Comparison of ENCODE assay signal across 14 cellular contexts in the genomic region with DNA sequence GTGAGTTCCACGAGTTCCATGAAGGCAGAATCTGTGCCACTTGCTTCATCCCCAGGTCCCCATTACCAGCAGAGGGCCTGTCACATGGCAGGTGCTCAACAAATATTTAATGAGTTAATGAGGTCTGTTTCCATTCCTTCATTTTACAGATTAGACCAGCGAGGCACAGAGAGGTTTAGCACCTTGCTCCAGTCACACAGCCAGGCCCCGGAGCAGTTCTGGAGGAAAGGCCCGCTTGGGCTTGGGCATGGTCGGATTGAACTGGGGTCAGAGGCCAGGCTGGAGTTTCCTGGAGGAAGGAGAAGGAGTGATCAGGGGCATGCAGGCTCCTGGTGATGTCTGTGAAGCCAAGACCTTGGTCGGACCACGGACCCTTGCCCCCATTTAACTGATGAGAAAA. TPM values are rescaled to one million over a fixed set of nuclear protein-coding genes. Genes with fewer than 3 reads are reported as not detected.
DNase-seq lines count a peak whose midpoint lies in the region; ATAC-seq and TF ChIP-seq lines count a peak whose summit lies in the region.
"Had no signal": no experiment of that assay in that cellular context is flagged by ENCODE, and none has a peak within 500 bp of the region (broad histone marks: within the 10 kb centered on the region; RNA-seq: fewer than 3 reads in every experiment).

No MANE protein-coding gene starts in this region.

- no peaks in the 10 kb centered on the region for H3K36me3 ChIP-seq in osteoblast (ENCODE audit: insufficient read depth, low read length)
- H3K36me3 ChIP-seq: spleen had no signal

- peaks cover 10% of the 10 kb centered on the region for H3K79me2 ChIP-seq in osteoblast (ENCODE audit: insufficient read depth, low read length)

- no peak for ATAC-seq in activated naive CD4-positive, alpha-beta T cell treated with anti-CD3 and anti-CD28 coated beads, Interleukin-2, amount 50 U/mL, for 72 hours
- ATAC-seq in T-helper 17 cell, result no peak

- H3K9me3 Mint-ChIP-seq in activated naive CD4-positive, alpha-beta T cell treated with anti-CD3 and anti-CD28 coated beads, Interleukin-2, amount 50 U/mL, for 72 hours, result no peaks in the 10 kb centered on the region
- H3K9me3 Mint-ChIP-seq in activated naive CD4-positive, alpha-beta T cell treated with anti-CD3 and anti-CD28 coated beads, Interleukin-2, amount 10 ng/mL, durations not matched to agents 7 days and 5 days, result no peaks in the 10 kb centered on the region
- no peaks in the 10 kb centered on the region for H3K9me3 Mint-ChIP-seq in activated T-helper 2 cell treated with anti-CD3 and anti-CD28 coated beads, Interferon-gamma antibody, Interleukin-2, Interleukin-4, amounts not matched to agents 10 μg/mL and 5 μg/mL and 100 μg/mL, durations not matched to agents 14 hours and 24 hours and 36 hours
- H3K9me3 Mint-ChIP-seq: CD4-positive, CD25-positive, alpha-beta regulatory T cell had no signal

- peaks cover 47% of the 10 kb centered on the region for H3K4me1 Mint-ChIP-seq in activated naive CD4-positive, alpha-beta T cell treated with anti-CD3 and anti-CD28 coated beads, Interleukin-2, amount 10 ng/mL, durations not matched to agents 7 days and 5 days
- H3K4me1 Mint-ChIP-seq in T-helper 17 cell, result peaks cover 24% of the 10 kb centered on the region
- H3K4me1 Mint-ChIP-seq in activated T-helper 2 cell treated with anti-CD3 and anti-CD28 coated beads, Interferon-gamma antibody, Interleukin-2, Interleukin-4, amounts not matched to agents 10 μg/mL and 5 μg/mL and 100 μg/mL, durations not matched to agents 14 hours and 24 hours and 36 hours (ENCODE audit: low read depth), result peaks cover 31% of the 10 kb centered on the region

- H2AFZ ChIP-seq in osteoblast (ENCODE audit: low read length), result no peak overlapping the region

- CTCF ChIA-PET in activated naive CD4-positive, alpha-beta T cell treated with anti-CD3 and anti-CD28 coated beads, Interleukin-2, amount 10 ng/mL, durations not matched to agents 7 days and 5 days (lab: Charles Lee), result interaction anchor here (0.5 to 3.5 kb wide), 38 partner anchors 9 to 696 kb away, joined by 3 to 33 read pairs (median 4); a partner anchor contains a TSS

- peak overlapping the region; percentile 84 for H3K27ac ChIP-seq in osteoblast (ENCODE audit: low read depth, low read length)

- peaks cover 49% of the 10 kb centered on the region for H3K27me3 Mint-ChIP-seq in activated naive CD4-positive, alpha-beta T cell treated with anti-CD3 and anti-CD28 coated beads, Interleukin-2, amount 10 ng/mL, durations not matched to agents 7 days and 5 days
- peaks cover 6% of the 10 kb centered on the region for H3K27me3 Mint-ChIP-seq in T-helper 17 cell
- peaks cover 12% of the 10 kb centered on the region for H3K27me3 Mint-ChIP-seq in activated T-helper 2 cell treated with anti-CD3 and anti-CD28 coated beads, Interferon-gamma antibody, Interleukin-2, Interleukin-4, amounts not matched to agents 10 μg/mL and 5 μg/mL and 100 μg/mL, durations not matched to agents 14 hours and 24 hours and 36 hours (ENCODE audit: low read depth)

- H3K9me3 ChIP-seq in T-helper 17 cell (ENCODE audit: control insufficient read depth, low read length, poor library complexity, severe bottlenecking), result no peaks in the 10 kb centered on the region
- H3K9me3 ChIP-seq in osteoblast (ENCODE audit: low read depth, low read length), result no peaks in the 10 kb centered on the region
- H3K9me3 ChIP-seq: mucosa of descending colon, spleen had no signal

- no peak overlapping the region for H3K4me2 ChIP-seq in osteoblast (ENCODE audit: insufficient read depth, low read length)

- H3K36me3 Mint-ChIP-seq in activated naive CD4-positive, alpha-beta T cell treated with anti-CD3 and anti-CD28 coated beads, Interleukin-2, amount 50 U/mL, for 72 hours, result no peaks in the 10 kb centered on the region
- no peaks in the 10 kb centered on the region for H3K36me3 Mint-ChIP-seq in activated naive CD4-positive, alpha-beta T cell treated with anti-CD3 and anti-CD28 coated beads, Interleukin-2, amount 10 ng/mL, durations not matched to agents 7 days and 5 days
- no peaks in the 10 kb centered on the region for H3K36me3 Mint-ChIP-seq in T-helper 17 cell (ENCODE audit: low read depth)
- H3K36me3 Mint-ChIP-seq in activated T-helper 2 cell treated with anti-CD3 and anti-CD28 coated beads, Interferon-gamma antibody, Interleukin-2, Interleukin-4, amounts not matched to agents 10 μg/mL and 5 μg/mL and 100 μg/mL, durations not matched to agents 14 hours and 24 hours and 36 hours (ENCODE audit: low read depth), result no peaks in the 10 kb centered on the region
- H3K36me3 Mint-ChIP-seq: activated CD8-positive, alpha-beta memory T cell treated with anti-CD3 and anti-CD28 coated beads, Interleukin-2, amount 10 ng/mL, durations not matched to agents 7 days and 5 days; CD4-positive, CD25-positive, alpha-beta regulatory T cell had no signal

- TF ChIP-seq CTCF in osteoblast (IDR thresholded peaks at IDR 0.05; ENCODE audit: extremely low read depth, low read depth, low read length), result no peak

- H3K4me3 Mint-ChIP-seq in activated naive CD4-positive, alpha-beta T cell treated with anti-CD3 and anti-CD28 coated beads, Interleukin-2, amount 10 ng/mL, durations not matched to agents 7 days and 5 days, result no peak overlapping the region
- no peak overlapping the region for H3K4me3 Mint-ChIP-seq in T-helper 17 cell
- no peak overlapping the region for H3K4me3 Mint-ChIP-seq in activated T-helper 2 cell treated with anti-CD3 and anti-CD28 coated beads, Interferon-gamma antibody, Interleukin-2, Interleukin-4, amounts not matched to agents 10 μg/mL and 5 μg/mL and 100 μg/mL, durations not matched to agents 14 hours and 24 hours and 36 hours (ENCODE audit: low read depth)
- H3K4me3 Mint-ChIP-seq: activated CD8-positive, alpha-beta memory T cell treated with anti-CD3 and anti-CD28 coated beads, Interleukin-2, amount 10 ng/mL, durations not matched to agents 7 days and 5 days had no signal

- H3K4me3 ChIP-seq in osteoblast (ENCODE audit: insufficient read depth, low read length), result no peak overlapping the region
- H3K4me3 ChIP-seq: mucosa of descending colon had no signal

- no peaks in the 10 kb centered on the region for H4K20me1 ChIP-seq in osteoblast (ENCODE audit: insufficient read depth, low read length)

- no peaks in the 10 kb centered on the region for H3K27me3 ChIP-seq in osteoblast (ENCODE audit: insufficient read depth, low read length)

- no peak for DNase-seq in activated naive CD4-positive, alpha-beta T cell treated with anti-CD3 and anti-CD28 coated beads, Interleukin-2, amount 50 U/mL, for 72 hours (ENCODE audit: low spot score in 2 of 2)
- DNase-seq in activated naive CD4-positive, alpha-beta T cell treated with anti-CD3 and anti-CD28 coated beads, Interleukin-2, amount 10 ng/mL, durations not matched to agents 7 days and 5 days, result no peak
- DNase-seq in T-helper 17 cell, result no peak
- DNase-seq in osteoblast (ENCODE audit: insufficient read length, low spot score, missing footprints), result no peak
- no peak for DNase-seq in activated T-helper 2 cell treated with anti-CD3 and anti-CD28 coated beads, Interferon-gamma antibody, Interleukin-2, Interleukin-4, amounts not matched to agents 10 μg/mL and 5 μg/mL and 100 μg/mL, durations not matched to agents 14 hours and 24 hours and 36 hours (ENCODE audit: low spot score)
- no peak for DNase-seq in effector CD4-positive, alpha-beta T cell
- DNase-seq: GF-D8, NCI-H1092, NCI-H446 treated with DMSO at 0.1 percent for 48 hours had no signal

- H3K27ac Mint-ChIP-seq in activated naive CD4-positive, alpha-beta T cell treated with anti-CD3 and anti-CD28 coated beads, Interleukin-2, amount 50 U/mL, for 72 hours, result peak overlapping the region; percentile 22 to 72
- no peak overlapping the region for H3K27ac Mint-ChIP-seq in activated naive CD4-positive, alpha-beta T cell treated with anti-CD3 and anti-CD28 coated beads, Interleukin-2, amount 10 ng/mL, durations not matched to agents 7 days and 5 days
- peak overlapping the region; percentile 43 for H3K27ac Mint-ChIP-seq in T-helper 17 cell
- no peak overlapping the region for H3K27ac Mint-ChIP-seq in activated T-helper 2 cell treated with anti-CD3 and anti-CD28 coated beads, Interferon-gamma antibody, Interleukin-2, Interleukin-4, amounts not matched to agents 10 μg/mL and 5 μg/mL and 100 μg/mL, durations not matched to agents 14 hours and 24 hours and 36 hours
- H3K27ac Mint-ChIP-seq: activated CD8-positive, alpha-beta memory T cell treated with anti-CD3 and anti-CD28 coated beads, Interleukin-2, amount 10 ng/mL, durations not matched to agents 7 days and 5 days had no signal

- intact Hi-C loops in activated T-helper 2 cell treated with anti-CD3 and anti-CD28 coated beads, Interferon-gamma antibody, Interleukin-2, Interleukin-4, amounts not matched to agents 10 μg/mL and 5 μg/mL and 100 μg/mL, durations not matched to agents 14 hours and 24 hours and 36 hours (cut with micrococcal nuclease), result loop anchor here (1.0 to 2.0 kb wide), 2 partner anchors 118 to 185 kb away; a partner anchor contains a TSS

- H3K4me1 ChIP-seq in osteoblast (ENCODE audit: insufficient read depth, low read length), result peaks cover 56% of the 10 kb centered on the region

RNA-seq across cellular contexts. Expression of a gene that starts 4.0 kb away (rescaled TPM):
- total RNA-seq in activated naive CD4-positive, alpha-beta T cell treated with anti-CD3 and anti-CD28 coated beads, Interleukin-2, amount 50 U/mL, for 72 hours, result 10 to 100 TPM; 24.5 to 43.2 TPM
- total RNA-seq in T-helper 17 cell (10 to 100 TPM; 18.5 to 22.1 TPM), osteoblast (29.5 and 33.7 TPM in 2 replicates)
- total RNA-seq in activated T-helper 2 cell treated with anti-CD3 and anti-CD28 coated beads, Interferon-gamma antibody, Interleukin-2, Interleukin-4, amounts not matched to agents 10 μg/mL and 5 μg/mL and 100 μg/mL, durations not matched to agents 14 hours and 24 hours and 36 hours, result 25.6 and 28.7 TPM in 2 replicates

RNA-seq across cellular contexts. Expression of a gene that starts 9.8 kb away (rescaled TPM):
- total RNA-seq in activated naive CD4-positive, alpha-beta T cell treated with anti-CD3 and anti-CD28 coated beads, Interleukin-2, amount 50 U/mL, for 72 hours, result 1 to 10 TPM; 4.0 to 6.8 TPM
- total RNA-seq in T-helper 17 cell, result 1 to 10 TPM; 2.1 to 2.3 TPM
- total RNA-seq in osteoblast, result 2.2 and 3.5 TPM in 2 replicates
- 1.4 and 3.4 TPM in 2 replicates for total RNA-seq in activated T-helper 2 cell treated with anti-CD3 and anti-CD28 coated beads, Interferon-gamma antibody, Interleukin-2, Interleukin-4, amounts not matched to agents 10 μg/mL and 5 μg/mL and 100 μg/mL, durations not matched to agents 14 hours and 24 hours and 36 hours
- total RNA-seq: left ventricle myocardium superior had no signal

RNA-seq across cellular contexts. Expression of a gene that starts 16.9 kb away (rescaled TPM):
- 10 to 100 TPM; 26.0 to 49.8 TPM for total RNA-seq in activated naive CD4-positive, alpha-beta T cell treated with anti-CD3 and anti-CD28 coated beads, Interleukin-2, amount 50 U/mL, for 72 hours
- total RNA-seq in T-helper 17 cell (10 to 100 TPM; 23.3 to 26.2 TPM), osteoblast (10.1 and 11.5 TPM in 2 replicates)
- 55.7 and 57.4 TPM in 2 replicates for total RNA-seq in activated T-helper 2 cell treated with anti-CD3 and anti-CD28 coated beads, Interferon-gamma antibody, Interleukin-2, Interleukin-4, amounts not matched to agents 10 μg/mL and 5 μg/mL and 100 μg/mL, durations not matched to agents 14 hours and 24 hours and 36 hours

RNA-seq across cellular contexts. Expression of a gene that starts 21.4 kb away (rescaled TPM):
- 10 to 100 TPM; 55.2 to 56.1 TPM for total RNA-seq in activated naive CD4-positive, alpha-beta T cell treated with anti-CD3 and anti-CD28 coated beads, Interleukin-2, amount 50 U/mL, for 72 hours
- 100 to 1,000 TPM in 1 of 2 donors, 10 to 100 TPM in 1; 74.5 to 108 TPM for total RNA-seq in T-helper 17 cell
- total RNA-seq in osteoblast, result 52.7 and 53.2 TPM in 2 replicates
- total RNA-seq in activated T-helper 2 cell treated with anti-CD3 and anti-CD28 coated beads, Interferon-gamma antibody, Interleukin-2, Interleukin-4, amounts not matched to agents 10 μg/mL and 5 μg/mL and 100 μg/mL, durations not matched to agents 14 hours and 24 hours and 36 hours, result 60.3 and 60.7 TPM in 2 replicates

RNA-seq across cellular contexts. Expression of a gene that starts 43.3 kb away (rescaled TPM):
- 10 to 100 TPM; 19.0 to 31.3 TPM for total RNA-seq in activated naive CD4-positive, alpha-beta T cell treated with anti-CD3 and anti-CD28 coated beads, Interleukin-2, amount 50 U/mL, for 72 hours
- 10 to 100 TPM; 35.9 to 66.5 TPM for total RNA-seq in T-helper 17 cell
- total RNA-seq in osteoblast, result 100 and 106 TPM in 2 replicates
- total RNA-seq in activated T-helper 2 cell treated with anti-CD3 and anti-CD28 coated beads, Interferon-gamma antibody, Interleukin-2, Interleukin-4, amounts not matched to agents 10 μg/mL and 5 μg/mL and 100 μg/mL, durations not matched to agents 14 hours and 24 hours and 36 hours, result 19.6 and 21.0 TPM in 2 replicates

Comparison
In these comparisons a context has a peak if more than half of its experiments do, and no peak if none do; other contexts are left out.
1. H3K27ac Mint-ChIP-seq: peak in activated naive CD4-positive, alpha-beta T cell treated with anti-CD3 and anti-CD28 coated beads, Interleukin-2, amount 50 U/mL, for 72 hours (2 of 2) and T-helper 17 cell (single experiment); none in activated naive CD4-positive, alpha-beta T cell treated with anti-CD3 and anti-CD28 coated beads, Interleukin-2, amount 10 ng/mL, durations not matched to agents 7 days and 5 days (single experiment) and activated T-helper 2 cell treated with anti-CD3 and anti-CD28 coated beads, Interferon-gamma antibody, Interleukin-2, Interleukin-4, amounts not matched to agents 10 μg/mL and 5 μg/mL and 100 μg/mL, durations not matched to agents 14 hours and 24 hours and 36 hours (single experiment).